In genomic region chr6:423062-423798, GRCh38 we compare ENCODE assay signal across 1 cellular context.
TF ChIP-seq lines count a peak whose summit lies in the region.

No MANE protein-coding gene starts in this region.

TF ChIP-seq in WTC11, 78 proteins besides CTCF, POLR2A, EP300 and RAD21 (continued from another document):
- no peak for TF ChIP-seq ZNF423 (CRISPR knock-in tag; IDR thresholded peaks at IDR 0.05)
- TF ChIP-seq, protein P1, sequence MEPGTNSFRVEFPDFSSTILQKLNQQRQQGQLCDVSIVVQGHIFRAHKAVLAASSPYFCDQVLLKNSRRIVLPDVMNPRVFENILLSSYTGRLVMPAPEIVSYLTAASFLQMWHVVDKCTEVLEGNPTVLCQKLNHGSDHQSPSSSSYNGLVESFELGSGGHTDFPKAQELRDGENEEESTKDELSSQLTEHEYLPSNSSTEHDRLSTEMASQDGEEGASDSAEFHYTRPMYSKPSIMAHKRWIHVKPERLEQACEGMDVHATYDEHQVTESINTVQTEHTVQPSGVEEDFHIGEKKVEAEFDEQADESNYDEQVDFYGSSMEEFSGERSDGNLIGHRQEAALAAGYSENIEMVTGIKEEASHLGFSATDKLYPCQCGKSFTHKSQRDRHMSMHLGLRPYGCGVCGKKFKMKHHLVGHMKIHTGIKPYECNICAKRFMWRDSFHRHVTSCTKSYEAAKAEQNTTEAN (CRISPR knock-in tag; IDR thresholded peaks at IDR 0.05) = no peak
TF ChIP-seq in WTC11: peak in this region for 0.
